36 cellular contexts compared by ENCODE assay signal in the genomic region with DNA sequence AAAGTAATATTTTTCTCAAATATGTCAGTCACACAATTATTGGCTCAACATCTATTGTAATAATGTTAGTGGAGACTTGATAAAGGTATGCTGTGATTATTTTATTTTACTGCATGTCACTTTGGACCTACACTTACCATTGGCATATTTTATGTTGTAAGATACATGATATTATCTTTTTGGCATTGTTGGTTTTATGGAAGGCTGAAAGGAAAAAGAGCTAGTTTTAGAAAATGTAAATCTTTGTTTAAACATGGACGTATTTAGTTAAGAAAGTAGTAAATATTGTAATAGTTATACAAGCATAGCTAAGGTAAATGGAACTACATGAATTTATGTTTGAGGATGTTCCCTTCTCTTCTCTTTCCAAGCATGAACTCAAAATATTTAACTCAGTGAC.
"Had no signal": no experiment of that assay in that cellular context is flagged by ENCODE, and none has a peak within 500 bp of the region (broad histone marks: within the 10 kb centered on the region; RNA-seq: fewer than 3 reads in every experiment).

No MANE protein-coding gene starts in this region.

- H3K27ac Mint-ChIP-seq: activated CD4-positive, alpha-beta memory T cell treated with anti-CD3 and anti-CD28 coated beads for 36 hours; activated CD4-positive, alpha-beta T cell treated with anti-CD3 and anti-CD28 coated beads for 36 hours; activated CD4-positive, alpha-beta T cell treated with anti-CD3 and anti-CD28 coated beads, Interleukin-2, amount 10 ng/mL, durations not matched to agents 7 days and 5 days; activated CD8-positive, alpha-beta memory T cell treated with anti-CD3 and anti-CD28 coated beads, Interleukin-2, amount 10 ng/mL, durations not matched to agents 7 days and 5 days; activated CD8-positive, alpha-beta T cell treated with anti-CD3 and anti-CD28 coated beads, Interleukin-2, amount 10 ng/mL, durations not matched to agents 7 days and 5 days; activated naive CD4-positive, alpha-beta T cell treated with anti-CD3 and anti-CD28 coated beads, Interleukin-2, amount 10 ng/mL, durations not matched to agents 7 days and 5 days; activated naive CD4-positive, alpha-beta T cell treated with anti-CD3 and anti-CD28 coated beads, Interleukin-2, amount 50 U/mL, for 24 hours; activated naive CD8-positive, alpha-beta T cell; activated naive CD8-positive, alpha-beta T cell treated with anti-CD3 and anti-CD28 coated beads, Interleukin-2, amount 10 ng/mL, durations not matched to agents 7 days and 5 days; activated naive CD8-positive, alpha-beta T cell treated with anti-CD3 and anti-CD28 coated beads, Interleukin-2, amount 50 U/mL, for 24 hours; activated T-cell treated with anti-CD3 and anti-CD28 coated beads, Interleukin-2, amount 50 U/mL, for 24 hours; activated T-helper 2 cell treated with anti-CD3 and anti-CD28 coated beads, Interferon-gamma antibody, Interleukin-2, Interleukin-4, amounts not matched to agents 10 μg/mL and 5 μg/mL and 100 μg/mL, durations not matched to agents 14 hours and 24 hours and 36 hours; brain; T-helper 1 cell treated with Interleukin-12 subunit alpha and Interleukin-12 subunit beta and Interleukin-4 antibody, amounts not matched to agents 30 μg/mL and 1 μg/mL, for 36 hours; T-helper 2 cell treated with Interferon-gamma antibody and Interleukin-4, amounts not matched to agents 5 μg/mL and 100 μg/mL, for 36 hours; WTC11 had no signal

- H3K36me3 Mint-ChIP-seq: activated CD4-positive, alpha-beta memory T cell treated with anti-CD3 and anti-CD28 coated beads for 36 hours; activated CD8-positive, alpha-beta memory T cell treated with anti-CD3 and anti-CD28 coated beads, Interleukin-2, amount 10 ng/mL, durations not matched to agents 7 days and 5 days; activated naive CD4-positive, alpha-beta T cell treated with anti-CD3 and anti-CD28 coated beads, Interleukin-2, amount 10 ng/mL, durations not matched to agents 7 days and 5 days; activated naive CD4-positive, alpha-beta T cell treated with anti-CD3 and anti-CD28 coated beads, Interleukin-2, amount 50 U/mL, for 24 hours; activated naive CD8-positive, alpha-beta T cell; activated naive CD8-positive, alpha-beta T cell treated with anti-CD3 and anti-CD28 coated beads, Interleukin-2, amount 10 ng/mL, durations not matched to agents 7 days and 5 days had no signal

- H3K4me1 Mint-ChIP-seq: activated CD4-positive, alpha-beta T cell treated with anti-CD3 and anti-CD28 coated beads for 36 hours; activated CD4-positive, alpha-beta T cell treated with anti-CD3 and anti-CD28 coated beads, Interleukin-2, amount 10 ng/mL, durations not matched to agents 7 days and 5 days; activated CD8-positive, alpha-beta memory T cell treated with anti-CD3 and anti-CD28 coated beads, Interleukin-2, amount 10 ng/mL, durations not matched to agents 7 days and 5 days; activated naive CD4-positive, alpha-beta T cell treated with anti-CD3 and anti-CD28 coated beads, Interleukin-2, amount 10 ng/mL, durations not matched to agents 7 days and 5 days; activated naive CD4-positive, alpha-beta T cell treated with anti-CD3 and anti-CD28 coated beads, Interleukin-2, amount 50 U/mL, for 24 hours; activated naive CD8-positive, alpha-beta T cell treated with anti-CD3 and anti-CD28 coated beads, Interleukin-2, amount 10 ng/mL, durations not matched to agents 7 days and 5 days; activated naive CD8-positive, alpha-beta T cell treated with anti-CD3 and anti-CD28 coated beads, Interleukin-2, amount 50 U/mL, for 24 hours; brain; central memory CD8-positive, alpha-beta T cell; WTC11 had no signal

- H3K4me3 Mint-ChIP-seq: activated CD4-positive, alpha-beta memory T cell treated with anti-CD3 and anti-CD28 coated beads for 36 hours; activated CD4-positive, alpha-beta T cell treated with anti-CD3 and anti-CD28 coated beads for 36 hours; activated CD4-positive, alpha-beta T cell treated with anti-CD3 and anti-CD28 coated beads, Interleukin-2, amount 10 ng/mL, durations not matched to agents 7 days and 5 days; activated CD8-positive, alpha-beta memory T cell treated with anti-CD3 and anti-CD28 coated beads, Interleukin-2, amount 10 ng/mL, durations not matched to agents 7 days and 5 days; activated CD8-positive, alpha-beta T cell treated with anti-CD3 and anti-CD28 coated beads, Interleukin-2, amount 10 ng/mL, durations not matched to agents 7 days and 5 days; activated naive CD4-positive, alpha-beta T cell treated with anti-CD3 and anti-CD28 coated beads, Interleukin-2, amount 10 ng/mL, durations not matched to agents 7 days and 5 days; activated naive CD4-positive, alpha-beta T cell treated with anti-CD3 and anti-CD28 coated beads, Interleukin-2, amount 50 U/mL, for 24 hours; activated naive CD8-positive, alpha-beta T cell; activated naive CD8-positive, alpha-beta T cell treated with anti-CD3 and anti-CD28 coated beads, Interleukin-2, amount 10 ng/mL, durations not matched to agents 7 days and 5 days; activated naive CD8-positive, alpha-beta T cell treated with anti-CD3 and anti-CD28 coated beads, Interleukin-2, amount 50 U/mL, for 24 hours; activated T-cell treated with anti-CD3 and anti-CD28 coated beads, Interleukin-2, amount 50 U/mL, for 24 hours; brain; central memory CD8-positive, alpha-beta T cell; T-helper 1 cell treated with Interleukin-12 subunit alpha and Interleukin-12 subunit beta and Interleukin-4 antibody, amounts not matched to agents 30 μg/mL and 1 μg/mL, for 36 hours; T-helper 2 cell treated with Interferon-gamma antibody and Interleukin-4, amounts not matched to agents 5 μg/mL and 100 μg/mL, for 36 hours; WTC11 had no signal

- H3K27me3 Mint-ChIP-seq: activated CD4-positive, alpha-beta memory T cell treated with anti-CD3 and anti-CD28 coated beads for 36 hours; activated CD4-positive, alpha-beta T cell treated with anti-CD3 and anti-CD28 coated beads for 36 hours; activated CD4-positive, alpha-beta T cell treated with anti-CD3 and anti-CD28 coated beads, Interleukin-2, amount 10 ng/mL, durations not matched to agents 7 days and 5 days; activated CD8-positive, alpha-beta memory T cell treated with anti-CD3 and anti-CD28 coated beads, Interleukin-2, amount 10 ng/mL, durations not matched to agents 7 days and 5 days; activated naive CD4-positive, alpha-beta T cell treated with anti-CD3 and anti-CD28 coated beads, Interleukin-2, amount 10 ng/mL, durations not matched to agents 7 days and 5 days; activated naive CD4-positive, alpha-beta T cell treated with anti-CD3 and anti-CD28 coated beads, Interleukin-2, amount 50 U/mL, for 24 hours; activated naive CD8-positive, alpha-beta T cell; activated naive CD8-positive, alpha-beta T cell treated with anti-CD3 and anti-CD28 coated beads, Interleukin-2, amount 10 ng/mL, durations not matched to agents 7 days and 5 days; activated naive CD8-positive, alpha-beta T cell treated with anti-CD3 and anti-CD28 coated beads, Interleukin-2, amount 50 U/mL, for 24 hours; activated T-cell treated with anti-CD3 and anti-CD28 coated beads, Interleukin-2, amount 50 U/mL, for 24 hours; central memory CD8-positive, alpha-beta T cell had no signal

- H3K4me3 ChIP-seq: ascending aorta, cardiac muscle cell, colonic mucosa had no signal

- H3K27ac ChIP-seq: ascending aorta, cardiac muscle cell, colonic mucosa, WERI-Rb-1 had no signal

- DNase-seq: activated CD4-positive, alpha-beta memory T cell treated with anti-CD3 and anti-CD28 coated beads for 36 hours; activated CD4-positive, alpha-beta T cell treated with anti-CD3 and anti-CD28 coated beads for 1 hour; activated CD4-positive, alpha-beta T cell treated with anti-CD3 and anti-CD28 coated beads for 36 hours; activated CD4-positive, alpha-beta T cell treated with anti-CD3 and anti-CD28 coated beads for 48 hours; activated CD4-positive, alpha-beta T cell treated with anti-CD3 and anti-CD28 coated beads, Interleukin-2, amount 10 ng/mL, durations not matched to agents 7 days and 5 days; activated CD4-positive, CD25-positive, alpha-beta regulatory T cell; activated CD8-positive, alpha-beta memory T cell treated with anti-CD3 and anti-CD28 coated beads for 24 hours; activated CD8-positive, alpha-beta memory T cell treated with anti-CD3 and anti-CD28 coated beads, Interleukin-2, amount 10 ng/mL, durations not matched to agents 7 days and 5 days; activated CD8-positive, alpha-beta memory T cell treated with anti-CD3 and anti-CD28 coated beads, Interleukin-2, amount 50 U/mL, for 48 hours; activated CD8-positive, alpha-beta T cell treated with anti-CD3 and anti-CD28 coated beads, Interleukin-2, amount 10 ng/mL, durations not matched to agents 7 days and 5 days; activated effector memory CD4-positive, alpha-beta T cell treated with Interleukin-2 at 50 U/mL for 16 hours; activated gamma-delta T cell; activated naive CD4-positive, alpha-beta T cell treated with anti-CD3 and anti-CD28 coated beads, Interleukin-2, amount 10 ng/mL, durations not matched to agents 7 days and 5 days; activated naive CD4-positive, alpha-beta T cell treated with Interleukin-2 at 50 U/mL for 16 hours; activated naive CD8-positive, alpha-beta T cell treated with anti-CD3 and anti-CD28 coated beads, Interleukin-2, amount 10 ng/mL, durations not matched to agents 7 days and 5 days; activated naive CD8-positive, alpha-beta T cell treated with anti-CD3 and anti-CD28 coated beads, Interleukin-2, amount 50 U/mL, for 24 hours; activated T-cell treated with anti-CD3 and anti-CD28 coated beads, Interleukin-2, amount 50 U/mL, for 24 hours; activated T-cell treated with anti-CD3 and anti-CD28 coated beads, Interleukin-2, amount 50 U/mL, for 48 hours; amygdala; anterior cingulate cortex; caudate nucleus; cerebellar nuclear complex; colonic mucosa; T-helper 2 cell; T-helper 9 cell; WERI-Rb-1 had no signal
